In genomic region chr5:107499237-107499636, GRCh38 we compare ENCODE assay signal across 20 cellular contexts.
"Had no signal": no experiment of that assay in that cellular context is flagged by ENCODE, and none has a peak within 500 bp of the region (broad histone marks: within the 10 kb centered on the region; RNA-seq: fewer than 3 reads in every experiment).

No MANE protein-coding gene starts in this region.

- H3K9me3 ChIP-seq: esophagus muscularis mucosa, gastrocnemius medialis, heart right ventricle, ovary, right atrium auricular region had no signal

- H3K27me3 ChIP-seq: dorsolateral prefrontal cortex, esophagus muscularis mucosa, gastrocnemius medialis, heart right ventricle, ovary, right atrium auricular region had no signal

- H3K4me3 Mint-ChIP-seq: natural killer cell, neural crest cell had no signal

- FAIRE-seq: endometrium, islet of Langerhans, urothelium cell line had no signal

- H3K4me3 ChIP-seq: dorsolateral prefrontal cortex, esophagus muscularis mucosa, gastrocnemius medialis, heart right ventricle, ovary, right atrium auricular region, smooth muscle cell had no signal

- H3K36me3 ChIP-seq: esophagus muscularis mucosa, gastrocnemius medialis, heart right ventricle, ovary, right atrium auricular region had no signal

- H3K36me3 Mint-ChIP-seq: natural killer cell had no signal

- DNase-seq: cortex of kidney; dorsolateral prefrontal cortex; effector memory CD4-positive, alpha-beta T cell; gastrocnemius medialis; heart right ventricle; hypothalamus; kidney glomerular epithelial cell; natural killer cell; nucleus accumbens; ovary; stimulated activated CD4-positive, alpha-beta T cell treated with anti-CD3 and anti-CD28 coated beads, Interleukin-2, amount 100 ng/mL, for 48 hours; stimulated activated naive CD4-positive, alpha-beta T cell treated with Interleukin-2 at 50 U/mL for 16 hours; trophoblast cell had no signal

- H3K4me1 ChIP-seq: esophagus muscularis mucosa, gastrocnemius medialis, right atrium auricular region had no signal

- H3K4me2 ChIP-seq: smooth muscle cell had no signal

- H3K27ac ChIP-seq: dorsolateral prefrontal cortex, esophagus muscularis mucosa, gastrocnemius medialis, heart right ventricle, ovary, right atrium auricular region had no signal
